Comparison of ENCODE assay signal across 30 cellular contexts in genomic region chr7:115124409-115124939, GRCh38.
DNase-seq lines count a peak whose midpoint lies in the region; ATAC-seq, FAIRE-seq and TF ChIP-seq lines count a peak whose summit lies in the region.
"Had no signal": no experiment of that assay in that cellular context is flagged by ENCODE, and none has a peak within 500 bp of the region (broad histone marks: within the 10 kb centered on the region; RNA-seq: fewer than 3 reads in every experiment).

No MANE protein-coding gene starts in this region.

- H3K4me1 ChIP-seq in heart left ventricle, result peaks cover 0 to 19% (median 6%) of the 10 kb centered on the region in 12 donors
- peaks cover 23% of the 10 kb centered on the region for H3K4me1 ChIP-seq in left ventricle myocardium inferior
- H3K4me1 ChIP-seq in heart right ventricle, result peaks cover 0 to 26% (median 8%) of the 10 kb centered on the region in 9 donors

- peak in 4 of 5 donors; percentile 26 to 46 (median 26) for DNase-seq in heart left ventricle
- DNase-seq in left ventricle myocardium inferior, result no peak
- peak; percentile 24 for DNase-seq in amniotic epithelial cell (ENCODE audit: low read depth)
- DNase-seq in heart right ventricle, result peak in 1 of 2 donors; percentile 36
- no peak for DNase-seq in activated naive CD8-positive, alpha-beta T cell treated with anti-CD3 and anti-CD28 coated beads for 36 hours
- DNase-seq in RCC 7860 (ENCODE audit: low spot score), result no peak
- DNase-seq in activated T-cell treated with anti-CD3 and anti-CD28 coated beads, Interleukin-2, amount 50 U/mL, for 24 hours, result no peak
- DNase-seq: activated CD4-positive, alpha-beta T cell treated with anti-CD3 and anti-CD28 coated beads for 1 hour; activated CD8-positive, alpha-beta T cell treated with anti-CD3 and anti-CD28 coated beads, Interleukin-2, amount 10 ng/mL, durations not matched to agents 7 days and 5 days; colonic mucosa; effector CD4-positive, alpha-beta T cell; GDM1; GM23248; HFFc6; kidney glomerular epithelial cell; mucosa of descending colon; natural killer cell; NCI-H1048; NCI-H1694 treated with DMSO at 0.1 percent for 48 hours; NCI-H2171 treated with DMSO at 0.1 percent for 48 hours; NCI-H524; nucleus accumbens; SIG-M5; stimulated activated CD4-positive, alpha-beta T cell treated with anti-CD3 and anti-CD28 coated beads, Interleukin-4, amount 100 ng/mL, for 4 hours; transverse colon had no signal

- no peaks in the 10 kb centered on the region for H3K4me1 Mint-ChIP-seq in activated naive CD8-positive, alpha-beta T cell treated with anti-CD3 and anti-CD28 coated beads for 36 hours
- H3K4me1 Mint-ChIP-seq in activated T-cell treated with anti-CD3 and anti-CD28 coated beads, Interleukin-2, amount 50 U/mL, for 24 hours (ENCODE audit: low read depth), result peaks cover 11% of the 10 kb centered on the region
- H3K4me1 Mint-ChIP-seq: activated T-helper 17 cell treated with anti-CD3 and anti-CD28 coated beads, Interleukin-2, amount 50 U/mL, for 72 hours; natural killer cell had no signal

- H3K27ac ChIP-seq in heart left ventricle (peak overlapping the region in 1 of 12 donors; percentile 24), left ventricle myocardium inferior (replicated peaks) (no peak overlapping the region), heart right ventricle (peak overlapping the region in 1 of 10 donors; percentile 39)
- H3K27ac ChIP-seq: colonic mucosa, GM23248, transverse colon had no signal

- no peak overlapping the region for H3K27ac Mint-ChIP-seq in activated naive CD8-positive, alpha-beta T cell treated with anti-CD3 and anti-CD28 coated beads for 36 hours
- H3K27ac Mint-ChIP-seq in activated T-cell treated with anti-CD3 and anti-CD28 coated beads, Interleukin-2, amount 50 U/mL, for 24 hours, result no peak overlapping the region
- H3K27ac Mint-ChIP-seq: activated CD8-positive, alpha-beta T cell treated with anti-CD3 and anti-CD28 coated beads, Interleukin-2, amount 10 ng/mL, durations not matched to agents 7 days and 5 days; activated naive CD4-positive, alpha-beta T cell treated with anti-CD3 and anti-CD28 coated beads, Interleukin-2, amount 50 U/mL, for 24 hours; activated T-helper 17 cell treated with anti-CD3 and anti-CD28 coated beads, Interleukin-2, amount 50 U/mL, for 72 hours; HFFc6; natural killer cell; progenitor cell of endocrine pancreas had no signal

- TF ChIP-seq CTCF in heart left ventricle (IDR thresholded peaks at IDR 0.05), result no peak
- TF ChIP-seq CTCF in left ventricle myocardium inferior (IDR thresholded peaks at IDR 0.05; ENCODE audit: borderline replicate concordance), result no peak
- TF ChIP-seq CTCF in heart right ventricle (IDR thresholded peaks at IDR 0.05), result no peak

- H3K27me3 ChIP-seq in heart left ventricle, result no peaks in the 10 kb centered on the region
- H3K27me3 ChIP-seq in left ventricle myocardium inferior (ENCODE audit: low read depth), result no peaks in the 10 kb centered on the region
- no peaks in the 10 kb centered on the region for H3K27me3 ChIP-seq in heart right ventricle
- H3K27me3 ChIP-seq: colonic mucosa, transverse colon had no signal

- no peaks in the 10 kb centered on the region for H3K36me3 Mint-ChIP-seq in activated naive CD8-positive, alpha-beta T cell treated with anti-CD3 and anti-CD28 coated beads for 36 hours
- H3K36me3 Mint-ChIP-seq in activated T-cell treated with anti-CD3 and anti-CD28 coated beads, Interleukin-2, amount 50 U/mL, for 24 hours (ENCODE audit: low read depth), result no peaks in the 10 kb centered on the region
- H3K36me3 Mint-ChIP-seq: activated naive CD4-positive, alpha-beta T cell treated with anti-CD3 and anti-CD28 coated beads, Interleukin-2, amount 50 U/mL, for 24 hours; natural killer cell had no signal

- H3K4me3 Mint-ChIP-seq in activated naive CD8-positive, alpha-beta T cell treated with anti-CD3 and anti-CD28 coated beads for 36 hours, result no peak overlapping the region
- H3K4me3 Mint-ChIP-seq in activated T-cell treated with anti-CD3 and anti-CD28 coated beads, Interleukin-2, amount 50 U/mL, for 24 hours, result no peak overlapping the region
- H3K4me3 Mint-ChIP-seq: activated CD8-positive, alpha-beta T cell treated with anti-CD3 and anti-CD28 coated beads, Interleukin-2, amount 10 ng/mL, durations not matched to agents 7 days and 5 days; activated naive CD4-positive, alpha-beta T cell treated with anti-CD3 and anti-CD28 coated beads, Interleukin-2, amount 50 U/mL, for 24 hours; activated T-helper 17 cell treated with anti-CD3 and anti-CD28 coated beads, Interleukin-2, amount 50 U/mL, for 72 hours; HFFc6; natural killer cell had no signal

- no peak overlapping the region for H3K4me3 ChIP-seq in heart left ventricle
- H3K4me3 ChIP-seq in left ventricle myocardium inferior, result no peak overlapping the region
- H3K4me3 ChIP-seq in heart right ventricle, result no peak overlapping the region
- H3K4me3 ChIP-seq: colonic mucosa, GM23248, lung, mucosa of descending colon, transverse colon had no signal

- intact Hi-C loops in heart left ventricle (cut with DNase I), result no loop called here
- intact Hi-C loops in left ventricle myocardium inferior (cut with micrococcal nuclease), result no loop called here
- intact Hi-C loops in heart right ventricle (cut with DNase I), result no loop called here

- no peak for FAIRE-seq in RCC 7860 (lab: Jason Lieb, UNC)

- H3K36me3 ChIP-seq in heart left ventricle (no peaks in the 10 kb centered on the region), left ventricle myocardium inferior (no peaks in the 10 kb centered on the region), heart right ventricle (no peaks in the 10 kb centered on the region)
- H3K36me3 ChIP-seq: colonic mucosa, transverse colon had no signal

- no peaks in the 10 kb centered on the region for H3K27me3 Mint-ChIP-seq in activated naive CD8-positive, alpha-beta T cell treated with anti-CD3 and anti-CD28 coated beads for 36 hours
- no peaks in the 10 kb centered on the region for H3K27me3 Mint-ChIP-seq in activated T-cell treated with anti-CD3 and anti-CD28 coated beads, Interleukin-2, amount 50 U/mL, for 24 hours
- H3K27me3 Mint-ChIP-seq: activated naive CD4-positive, alpha-beta T cell treated with anti-CD3 and anti-CD28 coated beads, Interleukin-2, amount 50 U/mL, for 24 hours; activated T-helper 17 cell treated with anti-CD3 and anti-CD28 coated beads, Interleukin-2, amount 50 U/mL, for 72 hours; progenitor cell of endocrine pancreas had no signal

- no peak for TF ChIP-seq POLR2A in heart left ventricle (IDR thresholded peaks at IDR 0.05)

- H3K9me3 ChIP-seq in heart left ventricle (no peaks in the 10 kb centered on the region), left ventricle myocardium inferior (replicated peaks) (no peaks in the 10 kb centered on the region), heart right ventricle (no peaks in the 10 kb centered on the region)
- H3K9me3 ChIP-seq: colonic mucosa, mucosa of descending colon, transverse colon had no signal

- ATAC-seq in heart left ventricle, result peak in 3 of 4 donors; percentile 53 to 90 (median 72)
- ATAC-seq in heart right ventricle, result peak in 6 of 8 donors; percentile 38 to 97 (median 58)
- ATAC-seq in GM18520 (IDR thresholded peaks at IDR 0.05; ENCODE audit: unreplicated experiment), result no peak
- ATAC-seq: activated CD8-positive, alpha-beta T cell treated with anti-CD3 and anti-CD28 coated beads, Interleukin-2, amount 10 ng/mL, durations not matched to agents 7 days and 5 days; activated T-helper 17 cell treated with anti-CD3 and anti-CD28 coated beads, Interleukin-2, amount 50 U/mL, for 72 hours; mucosa of descending colon; natural killer cell had no signal

- no peaks in the 10 kb centered on the region for H3K9me3 Mint-ChIP-seq in activated naive CD8-positive, alpha-beta T cell treated with anti-CD3 and anti-CD28 coated beads for 36 hours
- no peaks in the 10 kb centered on the region for H3K9me3 Mint-ChIP-seq in activated T-cell treated with anti-CD3 and anti-CD28 coated beads, Interleukin-2, amount 50 U/mL, for 24 hours
- H3K9me3 Mint-ChIP-seq: activated naive CD4-positive, alpha-beta T cell treated with anti-CD3 and anti-CD28 coated beads, Interleukin-2, amount 50 U/mL, for 24 hours; activated T-helper 17 cell treated with anti-CD3 and anti-CD28 coated beads, Interleukin-2, amount 50 U/mL, for 72 hours; HFFc6; natural killer cell had no signal

Comparison
In these comparisons a context has a peak if more than half of its experiments do, and no peak if none do; other contexts are left out.
1. DNase-seq: peak in heart left ventricle (4 of 5) and amniotic epithelial cell (single experiment); none in left ventricle myocardium inferior (single experiment), activated naive CD8-positive, alpha-beta T cell treated with anti-CD3 and anti-CD28 coated beads for 36 hours (single experiment), RCC 7860 (single experiment) and activated T-cell treated with anti-CD3 and anti-CD28 coated beads, Interleukin-2, amount 50 U/mL, for 24 hours (single experiment).